In the genomic region with DNA sequence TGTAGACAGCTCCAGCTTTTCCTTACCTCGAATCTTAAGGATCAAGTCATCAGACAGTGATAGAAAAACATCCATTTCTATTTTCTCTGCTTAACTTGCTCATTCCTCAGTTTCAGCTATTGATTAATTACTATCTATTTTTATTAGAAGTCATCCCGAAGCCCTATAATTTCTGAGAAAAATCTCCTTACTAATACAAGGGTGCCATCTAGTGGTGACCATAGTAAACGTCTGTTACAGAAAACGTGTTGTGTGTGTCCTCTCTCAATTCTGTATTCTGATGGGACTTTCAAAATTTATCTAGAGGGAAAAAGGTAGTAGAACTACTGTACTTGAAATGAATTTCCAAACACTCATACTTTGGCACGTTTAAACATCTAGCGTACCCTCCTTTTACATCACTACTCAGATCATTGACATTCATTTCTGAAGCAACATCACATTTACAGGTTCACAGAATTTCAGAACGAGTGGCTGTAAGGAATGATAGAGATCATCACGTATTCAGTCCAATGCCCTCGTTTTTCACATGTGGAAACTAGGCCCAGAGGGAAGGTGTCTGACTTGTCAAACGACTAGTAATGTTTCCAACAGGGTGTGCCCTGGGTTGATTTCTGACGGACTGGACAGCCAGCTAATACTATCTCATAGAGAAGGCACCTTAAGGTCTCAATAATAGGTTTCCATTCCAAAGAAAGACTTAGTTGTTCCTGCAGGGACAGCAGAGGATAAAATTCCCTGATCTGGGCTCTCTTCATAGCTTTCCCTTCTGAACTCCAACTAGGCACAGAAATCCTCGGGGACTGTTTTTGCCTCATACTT, we compare ENCODE assay signal across 8 cellular contexts. TPM values are rescaled to one million over a fixed set of nuclear protein-coding genes. Genes with fewer than 3 reads are reported as not detected.
DNase-seq lines count a peak whose midpoint lies in the region; FAIRE-seq and TF ChIP-seq lines count a peak whose summit lies in the region.

No MANE protein-coding gene starts in this region.

- H3K56ac ChIP-seq in H9 (ENCODE audit: insufficient read length, low read depth, low read length) = no peak overlapping the region

- peaks cover 3 to 13% (median 10%) of the 10 kb centered on the region in 7 donors for H3K9me3 Mint-ChIP-seq in CD14-positive monocyte
- peaks cover 30 to 32% of the 10 kb centered on the region in 2 experiments for H3K9me3 Mint-ChIP-seq in H9

- no peak overlapping the region for H3K4me3 Mint-ChIP-seq in CD14-positive monocyte
- no peak overlapping the region for H3K4me3 Mint-ChIP-seq in H9

- H3K4me3 ChIP-seq in brain microvascular endothelial cell (ENCODE audit: low read depth, low read length) = no peak overlapping the region
- H3K4me3 ChIP-seq in kidney (ENCODE audit: low read length in 2 of 2) = no peak overlapping the region
- no peak overlapping the region for H3K4me3 ChIP-seq in testis

- H3K23me2 ChIP-seq in H9 (ENCODE audit: insufficient read length, low read depth, low read length, poor library complexity, severe bottlenecking) = no peaks in the 10 kb centered on the region

- no peak overlapping the region for H3K14ac ChIP-seq in H9 (ENCODE audit: insufficient read depth, low read length)

- H3K9ac ChIP-seq in H9 (ENCODE audit: extremely low read depth, insufficient read length, low read length) = no peak overlapping the region
- H3K9ac ChIP-seq in kidney (ENCODE audit: low read length in 2 of 2) = no peak overlapping the region

- H3K27ac Mint-ChIP-seq in CD14-positive monocyte (no peak overlapping the region), H9 (no peak overlapping the region)

- no CpG with 5 or more reads among the region's 12 CpGs for WGBS in H9 (ENCODE audit: extremely low coverage, insufficient read length, low lambda C conversion rate)
- 42 to 45% methylated on average over 12 of the region's 12 CpGs for WGBS in testis, 2 donors

- H3K27ac ChIP-seq in H9 (ENCODE audit: insufficient read length, low read depth, low read length) (no peak overlapping the region), brain microvascular endothelial cell (no peak overlapping the region), kidney (ENCODE audit: low read depth in 2 of 2, low read length in 2 of 2) (no peak overlapping the region), testis (no peak overlapping the region)

- no peak overlapping the region for H2BK120ac ChIP-seq in H9 (ENCODE audit: low read depth, low read length, poor library complexity, severe bottlenecking)

- H3K36me3 Mint-ChIP-seq in CD14-positive monocyte (peaks cover 30 to 37% of the 10 kb centered on the region in 2 donors), H9 (ENCODE audit: insufficient read depth in 1 of 3, low read depth in 3 of 3) (peaks cover 33 to 42% (median 41%) of the 10 kb centered on the region in 3 experiments)

- H3K27me3 Mint-ChIP-seq in CD14-positive monocyte (ENCODE audit: low read depth in 3 of 3) (peaks cover 0 to 1% (median 1%) of the 10 kb centered on the region in 3 donors), H9 (ENCODE audit: low read depth) (no peaks in the 10 kb centered on the region)

- H3T11ph ChIP-seq in H9 (ENCODE audit: low read length) = no peak overlapping the region

- no peak overlapping the region for H2AK5ac ChIP-seq in H9 (ENCODE audit: insufficient read length, low read length)

- peak; percentile 93 for TF ChIP-seq CTCF in CD14-positive monocyte (IDR thresholded peaks at IDR 0.05)
- TF ChIP-seq CTCF in H9 (conservative IDR thresholded peaks at IDR 0.05) = peak; percentile 87
- TF ChIP-seq CTCF in brain microvascular endothelial cell (IDR thresholded peaks at IDR 0.05; ENCODE audit: low read depth, low read length, missing control alignments) = peak; percentile 61
- TF ChIP-seq CTCF in kidney (IDR thresholded peaks at IDR 0.05; ENCODE audit: borderline replicate concordance, extremely low read depth, insufficient read depth) = peak; percentile 80
- peak; percentile 57 to 87 (median 58) for TF ChIP-seq CTCF in testis (IDR thresholded peaks at IDR 0.05)

- H2BK20ac ChIP-seq in H9 (ENCODE audit: low read depth, low read length, poor library complexity, severe bottlenecking) = no peak overlapping the region

- H2BK5ac ChIP-seq in H9 (ENCODE audit: insufficient read length, low read length) = no peak overlapping the region

- H3K4me2 ChIP-seq in H9 (ENCODE audit: insufficient read depth, insufficient read length, low read length) = no peak overlapping the region

- H4K5ac ChIP-seq in H9 (ENCODE audit: insufficient read length, low read depth, low read length) = no peak overlapping the region

- peak; percentile 84 for FAIRE-seq in kidney (lab: Jason Lieb, UNC)

- no peaks in the 10 kb centered on the region for H3K79me2 ChIP-seq in H9 (ENCODE audit: insufficient read depth, low read length)

- H4K91ac ChIP-seq in H9 (ENCODE audit: insufficient read length, low read depth, low read length) = no peak overlapping the region

- H2AFZ ChIP-seq in H9 (ENCODE audit: low read length) = no peak overlapping the region

- no peak overlapping the region for H2BK12ac ChIP-seq in H9 (ENCODE audit: insufficient read length, low read depth, low read length)

- no peak overlapping the region for H3K18ac ChIP-seq in H9 (ENCODE audit: insufficient read length, low read depth, low read length)

- H2BK15ac ChIP-seq in H9 (ENCODE audit: low read depth, low read length) = no peak overlapping the region

- H3K23ac ChIP-seq in H9 (ENCODE audit: insufficient read length, low read depth, low read length) = no peak overlapping the region

- H3K27me3 ChIP-seq in H9 (ENCODE audit: insufficient read depth, low read length) = no peaks in the 10 kb centered on the region
- H3K27me3 ChIP-seq in brain microvascular endothelial cell (replicated peaks) = no peaks in the 10 kb centered on the region
- H3K27me3 ChIP-seq in testis = no peaks in the 10 kb centered on the region

- no peaks in the 10 kb centered on the region for H3K79me1 ChIP-seq in H9 (ENCODE audit: insufficient read depth, low read depth, low read length, poor library complexity, severe bottlenecking)

- no peaks in the 10 kb centered on the region for H3K36me3 ChIP-seq in brain microvascular endothelial cell (replicated peaks)
- peaks cover 0 to 4% of the 10 kb centered on the region in 2 donors for H3K36me3 ChIP-seq in kidney (ENCODE audit: control insufficient read depth in 1 of 2, insufficient read depth in 2 of 2, low read length in 2 of 2)
- no peaks in the 10 kb centered on the region for H3K36me3 ChIP-seq in testis (ENCODE audit: low read depth, missing control alignments)

- no peaks in the 10 kb centered on the region for H3K4me1 ChIP-seq in H9 (ENCODE audit: insufficient read depth, low read length)
- H3K4me1 ChIP-seq in kidney (ENCODE audit: control insufficient read depth in 1 of 2, insufficient read depth in 1 of 2, low read depth in 1 of 2, low read length in 2 of 2) = no peaks in the 10 kb centered on the region
- H3K4me1 ChIP-seq in testis = peaks cover 9% of the 10 kb centered on the region

- no peaks in the 10 kb centered on the region for H4K20me1 ChIP-seq in H9 (ENCODE audit: control insufficient read depth, insufficient read depth, insufficient read length)

- no peak for TF ChIP-seq POLR2A in testis (IDR thresholded peaks at IDR 0.05)

- H3K4ac ChIP-seq in H9 (ENCODE audit: low read depth, low read length) = no peak overlapping the region

- H4K8ac ChIP-seq in H9 (replicated peaks; ENCODE audit: insufficient read length, low read depth, low read length) = no peak overlapping the region

- in situ Hi-C loops in brain microvascular endothelial cell (cut with HindIII; ENCODE audit: low pct_ligation_motif_present, low sequenced_read_pairs) = no loop called here

- H3K9me3 ChIP-seq in H9 (ENCODE audit: control insufficient read depth, low read depth, low read length) (no peaks in the 10 kb centered on the region), kidney (ENCODE audit: control insufficient read depth in 1 of 2, low read length in 2 of 2) (no peaks in the 10 kb centered on the region), testis (no peaks in the 10 kb centered on the region)

- intact Hi-C loops in CD14-positive monocyte (cut with micrococcal nuclease) = loop anchor here (2.0 kb wide), 1 partner anchor 230 kb away; no protein-coding TSS in a partner anchor
- intact Hi-C loops in kidney (cut with DNase I) = loop anchor here (10.0 kb wide), 1 partner anchor 234 kb away; no protein-coding TSS in a partner anchor
- intact Hi-C loops in testis (cut with DNase I; ENCODE audit: low total_unique reads) = loop anchor here (5.0 kb wide), 1 partner anchor 232 kb away; no protein-coding TSS in a partner anchor

- H3K4me1 Mint-ChIP-seq in CD14-positive monocyte (peaks cover 2% of the 10 kb centered on the region), H9 (peaks cover 6 to 7% of the 10 kb centered on the region in 2 experiments; a peak in 1 of 4 replicates)

- no peak for DNase-seq in CD14-positive monocyte (ENCODE audit: low spot score)
- DNase-seq in H9 = no peak
- DNase-seq in NCI-H524 treated with DMSO at 0.1 percent for 48 hours (lab: John Stamatoyannopoulos, UW) = peak; percentile 10
- peak; percentile 40 for DNase-seq in brain microvascular endothelial cell
- no peak for DNase-seq in kidney
- DNase-seq in testis = peak; percentile 47
- DNase-seq in stimulated activated CD4-positive, alpha-beta T cell treated with anti-CD3 and anti-CD28 coated beads, Interleukin-4, amount 100 ng/mL, for 1 hour = no peak
- DNase-seq in activated CD4-positive, alpha-beta T cell treated with anti-CD3 and anti-CD28 coated beads for 48 hours = no peak

RNA-seq across cellular contexts. Expression of a gene that starts 25.6 kb away (rescaled TPM):
- polyA plus RNA-seq in CD14-positive monocyte (10 to 100 TPM; 15.1 to 17.1 TPM), kidney (ENCODE audit: insufficient read depth, low read depth, low replicate concordance) (13.1 TPM), testis (ENCODE audit: insufficient read depth, low read depth, low replicate concordance) (34.8 TPM)
- total RNA-seq in H9 (2021) (27.4 and 28.4 TPM in 2 replicates), kidney (25.4 TPM), testis (10 to 100 TPM; 55.9 to 79.7 TPM)

Comparison
In these comparisons a context has a peak if more than half of its experiments do, and no peak if none do; other contexts are left out.
1. DNase-seq: peak in NCI-H524 treated with DMSO at 0.1 percent for 48 hours (single experiment), brain microvascular endothelial cell (single experiment) and testis (single experiment); none in CD14-positive monocyte (single experiment), H9 (single experiment), kidney (single experiment), stimulated activated CD4-positive, alpha-beta T cell treated with anti-CD3 and anti-CD28 coated beads, Interleukin-4, amount 100 ng/mL, for 1 hour (single experiment) and activated CD4-positive, alpha-beta T cell treated with anti-CD3 and anti-CD28 coated beads for 48 hours (single experiment).
2. Peak in every context shown above with its lines, with median percentiles within 50 percentile points of each other: CTCF ChIP-seq.